Comparison of ENCODE assay signal across 20 cellular contexts in the genomic region with DNA sequence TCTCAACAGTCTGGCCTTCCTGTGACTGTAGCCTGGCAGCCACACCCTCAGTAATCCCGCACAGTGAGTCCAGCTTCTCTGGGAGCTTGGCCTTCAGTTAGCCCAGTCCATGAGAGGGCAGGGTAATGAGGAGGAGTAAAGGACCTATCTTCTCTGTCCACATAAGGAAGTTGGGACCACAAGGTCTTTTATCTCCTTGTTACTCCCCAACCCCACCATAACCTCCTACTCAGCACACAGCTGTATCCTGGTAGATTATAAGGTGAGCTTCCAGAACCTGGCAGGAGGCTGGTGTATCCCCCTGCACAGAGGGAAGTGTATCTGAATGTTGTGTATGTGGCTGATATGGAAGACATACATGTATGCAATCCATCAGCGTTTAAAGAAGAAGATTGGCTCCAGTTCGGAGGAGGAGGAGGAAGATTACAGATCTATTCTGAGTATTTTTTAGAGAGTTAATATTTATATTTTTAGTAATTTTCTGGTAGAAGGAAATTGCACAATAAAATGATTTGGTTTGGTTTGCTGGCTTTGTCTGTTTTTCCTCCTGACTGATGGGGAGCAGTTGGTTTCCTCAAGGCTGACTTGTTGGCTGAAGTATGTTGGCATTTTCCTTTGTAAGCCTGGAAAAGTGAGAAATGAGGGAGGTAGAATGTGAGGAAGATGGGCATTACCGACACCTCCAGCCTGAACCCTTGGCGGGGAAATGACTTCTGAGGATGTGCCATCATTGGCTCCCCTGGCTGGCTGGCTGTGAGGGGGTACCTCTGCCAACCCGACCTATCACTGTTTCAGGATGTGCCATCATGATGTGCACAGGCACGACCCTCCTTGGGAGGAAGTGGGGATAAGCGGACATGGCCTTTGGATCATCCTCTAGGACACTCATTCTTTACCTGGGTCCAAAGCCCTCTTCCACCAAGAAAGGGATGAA. TPM values are rescaled to one million over a fixed set of nuclear protein-coding genes. Genes with fewer than 3 reads are reported as not detected.
"Had no signal": no experiment of that assay in that cellular context is flagged by ENCODE, and none has a peak within 500 bp of the region (broad histone marks: within the 10 kb centered on the region; RNA-seq: fewer than 3 reads in every experiment).

No MANE protein-coding gene starts in this region.

- DNase-seq: activated CD4-positive, alpha-beta T cell treated with anti-CD3 and anti-CD28 coated beads, Interleukin-2, amount 10 ng/mL, durations not matched to agents 24 days and 14 days; activated naive CD4-positive, alpha-beta T cell treated with anti-CD3 and anti-CD28 coated beads, Interleukin-2, amount 50 U/mL, for 16 hours; activated T-cell treated with anti-CD3 and anti-CD28 coated beads, Interleukin-2, amount 50 U/mL, for 1 hour; adrenal gland; body of pancreas; central memory CD4-positive, alpha-beta T cell; effector CD8-positive, alpha-beta T cell; erythroblast; naive thymus-derived CD8-positive, alpha-beta T cell had no signal

- H3K27ac ChIP-seq: adrenal gland, body of pancreas, coronary artery, tibial nerve had no signal

- H3K36me3 Mint-ChIP-seq: naive thymus-derived CD8-positive, alpha-beta T cell; stimulated activated effector memory CD8-positive, alpha-beta T cell treated with anti-CD3 and anti-CD28 coated beads, Interleukin-12 subunit alpha, Interleukin-12 subunit beta, amount 100 ng/mL, for 72 hours had no signal

- H3K9me3 Mint-ChIP-seq: activated CD4-positive, alpha-beta T cell treated with anti-CD3 and anti-CD28 coated beads, Interleukin-2, amount 10 ng/mL, durations not matched to agents 24 days and 14 days; naive thymus-derived CD8-positive, alpha-beta T cell; stimulated activated effector memory CD8-positive, alpha-beta T cell treated with anti-CD3 and anti-CD28 coated beads, Interleukin-12 subunit alpha, Interleukin-12 subunit beta, amount 100 ng/mL, for 72 hours; WTC11 had no signal

- ATAC-seq: body of pancreas; naive thymus-derived CD8-positive, alpha-beta T cell; stimulated activated effector memory CD8-positive, alpha-beta T cell treated with anti-CD3 and anti-CD28 coated beads, Interleukin-12 subunit alpha, Interleukin-12 subunit beta, amount 100 ng/mL, for 72 hours; WTC11 had no signal

- H3K36me3 ChIP-seq: adrenal gland had no signal

- H3K4me2 ChIP-seq: smooth muscle cell had no signal

- H3K9me3 ChIP-seq: adrenal gland, body of pancreas, tibial nerve had no signal

- H3K4me1 ChIP-seq: adrenal gland, body of pancreas had no signal

- H3K4me3 ChIP-seq: adrenal gland, body of pancreas, coronary artery, smooth muscle cell had no signal

- H3K27ac Mint-ChIP-seq: activated CD4-positive, alpha-beta T cell treated with anti-CD3 and anti-CD28 coated beads, Interleukin-2, amount 10 ng/mL, durations not matched to agents 24 days and 14 days; naive thymus-derived CD8-positive, alpha-beta T cell; stimulated activated effector memory CD8-positive, alpha-beta T cell treated with anti-CD3 and anti-CD28 coated beads, Interleukin-12 subunit alpha, Interleukin-12 subunit beta, amount 100 ng/mL, for 72 hours; WTC11 had no signal

- H3K4me3 Mint-ChIP-seq: activated CD4-positive, alpha-beta T cell treated with anti-CD3 and anti-CD28 coated beads, Interleukin-2, amount 10 ng/mL, durations not matched to agents 24 days and 14 days; naive thymus-derived CD8-positive, alpha-beta T cell; stimulated activated effector memory CD8-positive, alpha-beta T cell treated with anti-CD3 and anti-CD28 coated beads, Interleukin-12 subunit alpha, Interleukin-12 subunit beta, amount 100 ng/mL, for 72 hours; WTC11 had no signal

- H3K4me1 Mint-ChIP-seq: stimulated activated effector memory CD8-positive, alpha-beta T cell treated with anti-CD3 and anti-CD28 coated beads, Interleukin-12 subunit alpha, Interleukin-12 subunit beta, amount 100 ng/mL, for 72 hours had no signal

- H3K27me3 ChIP-seq: adrenal gland, body of pancreas, tibial nerve had no signal

RNA-seq across cellular contexts. Expression of gene C1orf226, which starts 5.0 kb away (rescaled TPM):
- total RNA-seq: activated CD4-positive, alpha-beta T cell treated with anti-CD3 and anti-CD28 coated beads, Interleukin-2, amount 10 ng/mL, durations not matched to agents 24 days and 14 days; T-helper 2 cell treated with Interferon-gamma antibody and Interleukin-4, amounts not matched to agents 100 ng/mL and 5 ng/mL, for 36 hours had no signal
- polyA plus RNA-seq: naive thymus-derived CD8-positive, alpha-beta T cell had no signal

RNA-seq across cellular contexts. Expression of gene SPATA46, which starts 9.9 kb away (rescaled TPM):
- total RNA-seq: activated CD4-positive, alpha-beta T cell treated with anti-CD3 and anti-CD28 coated beads, Interleukin-2, amount 10 ng/mL, durations not matched to agents 24 days and 14 days; activated CD8-positive, alpha-beta memory T cell treated with anti-CD3 and anti-CD28 coated beads for 36 hours; adrenal gland; body of pancreas; kidney epithelial cell; lower leg skin; naive thymus-derived CD8-positive, alpha-beta T cell; omental fat pad; renal cortical epithelial cell; smooth muscle cell; T-helper 2 cell treated with Interferon-gamma antibody and Interleukin-4, amounts not matched to agents 100 ng/mL and 5 ng/mL, for 36 hours; tibial nerve; WTC11 had no signal
- polyA plus RNA-seq: adrenal gland; naive thymus-derived CD8-positive, alpha-beta T cell; smooth muscle cell had no signal

RNA-seq across cellular contexts. Expression of gene SH2D1B, which starts 25.4 kb away (rescaled TPM):
- total RNA-seq: activated CD4-positive, alpha-beta T cell treated with anti-CD3 and anti-CD28 coated beads, Interleukin-2, amount 10 ng/mL, durations not matched to agents 24 days and 14 days; activated CD8-positive, alpha-beta memory T cell treated with anti-CD3 and anti-CD28 coated beads for 36 hours; body of pancreas; kidney epithelial cell; lower leg skin; renal cortical epithelial cell; smooth muscle cell; T-helper 2 cell treated with Interferon-gamma antibody and Interleukin-4, amounts not matched to agents 100 ng/mL and 5 ng/mL, for 36 hours; tibial nerve; WTC11 had no signal
- polyA plus RNA-seq: smooth muscle cell had no signal
